Comparison of ENCODE assay signal across 8 cellular contexts in genomic region chr10:31864834-31865518, GRCh38.
DNase-seq lines count a peak whose midpoint lies in the region; ATAC-seq and TF ChIP-seq lines count a peak whose summit lies in the region.

No MANE protein-coding gene starts in this region.

- H3K9me3 ChIP-seq in PC-9 (ENCODE audit: insufficient read depth, low read depth) = no peaks in the 10 kb centered on the region
- H3K9me3 ChIP-seq in psoas muscle = no peaks in the 10 kb centered on the region

- no TSS peak for BruUV-seq in PC-9 (replicated peaks; lab: Mats Ljungman, UMichigan)

- H3K9me2 ChIP-seq in PC-9 (ENCODE audit: insufficient read depth) = no peaks in the 10 kb centered on the region

- H2AFZ ChIP-seq in PC-9 = no peak overlapping the region

- CTCF ChIA-PET in PC-9 (lab: Charles Lee) = no interaction called here

- TF ChIP-seq CTCF in PC-9 (conservative IDR thresholded peaks at IDR 0.05) (no peak), psoas muscle (IDR thresholded peaks at IDR 0.05) (no peak)

- H3K27ac ChIP-seq in PC-9 (0 out of 2 replicates have a peak overlapping the region, but pooled peaks have one; percentile 23), psoas muscle (peak overlapping the region; percentile 7)

- intact Hi-C loops in PC-9 (cut with micrococcal nuclease; ENCODE audit: unreplicated experiment) = loop anchor here (5.0 kb wide), 2 partner anchors 62 to 142 kb away; partner anchors contain the start of gene ARHGAP12
- intact Hi-C loops in psoas muscle (cut with DNase I) = loop anchor here (5.0 to 10.0 kb wide), 4 partner anchors 60 to 82 kb away; partner anchors contain the start of gene ARHGAP12 (in 2 of the 2)

- H4K20me1 ChIP-seq in PC-9 (ENCODE audit: insufficient read depth) = 0 out of 2 replicates have a peak, but pooled peaks cover 5% of the 10 kb centered on the region

- DNase-seq in ELF-1 (ENCODE audit: low read depth, low spot score) (peak; percentile 30), PC-9 (no peak), glomerular visceral epithelial cell (ENCODE audit: extremely low spot score) (peak; percentile 2), psoas muscle (no peak), DMS153 treated with DMSO at 0.1 percent for 48 hours (lab: John Stamatoyannopoulos, UW; ENCODE audit: unreplicated experiment) (no peak), COLO829 (ENCODE audit: low spot score) (no peak)
- DNase-seq in stimulated activated naive CD4-positive, alpha-beta T cell treated with Interleukin-2 at 50 U/mL for 16 hours (lab: John Stamatoyannopoulos, UW) = no peak

- 0 out of 2 replicates have a peak, but pooled peaks cover 6% of the 10 kb centered on the region for H3K36me3 ChIP-seq in PC-9 (ENCODE audit: low read depth)
- peaks cover 0 to 7% of the 10 kb centered on the region in 2 donors for H3K36me3 ChIP-seq in psoas muscle (ENCODE audit: insufficient read depth in 1 of 2, low read depth in 1 of 2)

- 39 to 45% (median 43%) methylated on average over 5 of the region's 5 CpGs for WGBS in psoas muscle, 3 donors

- H3K4me2 ChIP-seq in PC-9 = no peak overlapping the region

- H3K4me1 ChIP-seq in PC-9 (replicated peaks; ENCODE audit: insufficient read depth) (0 out of 2 replicates have a peak, but pooled peaks cover 6% of the 10 kb centered on the region), psoas muscle (peaks cover 21% of the 10 kb centered on the region)

- ATAC-seq in psoas muscle = peak in 1 of 4 donors; percentile 19
- ATAC-seq in HG03135 (IDR thresholded peaks at IDR 0.05; ENCODE audit: unreplicated experiment) = no peak

- peaks cover 83% of the 10 kb centered on the region for H3K79me2 ChIP-seq in PC-9 (ENCODE audit: low read depth)

- H3K27me3 ChIP-seq in PC-9 (ENCODE audit: insufficient read depth, low read depth) (no peaks in the 10 kb centered on the region), psoas muscle (ENCODE audit: insufficient read depth in 3 of 3, low read length in 2 of 3) (no peaks in the 10 kb centered on the region)

- H3K4me3 ChIP-seq in PC-9 = no peak overlapping the region
- peak overlapping the region; percentile 5 for H3K4me3 ChIP-seq in psoas muscle

- H3F3A ChIP-seq in PC-9 (ENCODE audit: insufficient read depth, low read depth) = no peaks in the 10 kb centered on the region; the same call in none of the 2 replicates

- POLR2A ChIA-PET in PC-9 (lab: Charles Lee; ENCODE audit: unreplicated experiment) = no interaction called here

Comparison
In these comparisons a context has a peak if more than half of its experiments do, and no peak if none do; other contexts are left out.
1. DNase-seq: peak in ELF-1 (single experiment) and glomerular visceral epithelial cell (single experiment); none in PC-9 (0 of 2), psoas muscle (0 of 2), DMS153 treated with DMSO at 0.1 percent for 48 hours (single experiment), COLO829 (single experiment) and stimulated activated naive CD4-positive, alpha-beta T cell treated with Interleukin-2 at 50 U/mL for 16 hours (single experiment).